10 cellular contexts compared by ENCODE assay signal in genomic region chr14:35047961-35048513, GRCh38. TPM values are rescaled to one million over a fixed set of nuclear protein-coding genes. Genes with fewer than 3 reads are reported as not detected.
DNase-seq lines count a peak whose midpoint lies in the region; ATAC-seq, FAIRE-seq and TF ChIP-seq lines count a peak whose summit lies in the region.
"Had no signal": no experiment of that assay in that cellular context is flagged by ENCODE, and none has a peak within 500 bp of the region (broad histone marks: within the 10 kb centered on the region; RNA-seq: fewer than 3 reads in every experiment).

No MANE protein-coding gene starts in this region.

- POLR2A ChIA-PET in T-cell (lab: Charles Lee), result interaction anchor here (0.5 to 3.0 kb wide), 12 partner anchors 16 to 357 kb away, joined by 3 to 58 read pairs (median 4); partner anchors contain the start of genes SRP54 (in 2 of the 2), NFKBIA (in 1 of the 2), PPP2R3C (in 1 of the 2) and PSMA6 (in 1 of the 2)

- TF ChIP-seq POLR2A in lower leg skin (IDR thresholded peaks at IDR 0.05), result no peak

- no peak overlapping the region for H3K27ac ChIP-seq in small intestine (ENCODE audit: low read depth in 1 of 2, low read length in 1 of 2)
- no peak overlapping the region for H3K27ac ChIP-seq in coronary artery

- no peak for TF ChIP-seq CTCF in fibroblast of the aortic adventitia (IDR thresholded peaks at IDR 0.05; ENCODE audit: insufficient read depth, low read length)
- no peak for TF ChIP-seq CTCF in coronary artery (IDR thresholded peaks at IDR 0.05)
- no peak for TF ChIP-seq CTCF in lower leg skin (IDR thresholded peaks at IDR 0.05)

- H3K36me3 ChIP-seq in small intestine (ENCODE audit: control insufficient read depth in 2 of 2, insufficient read depth in 2 of 2, low read length in 2 of 2), result peaks cover 0 to 3% of the 10 kb centered on the region in 2 donors

- H3K4me3 ChIP-seq in fibroblast of the aortic adventitia (ENCODE audit: low read depth, low read length) (peak overlapping the region; percentile 25), small intestine (ENCODE audit: low read depth in 1 of 2, low read length in 2 of 2) (peak overlapping the region in 1 of 2 donors; percentile 68), coronary artery (no peak overlapping the region), lower leg skin (ENCODE audit: low read depth, poor library complexity, severe bottlenecking) (no peak overlapping the region)

- no peaks in the 10 kb centered on the region for H3K27me3 ChIP-seq in small intestine (ENCODE audit: control insufficient read depth in 2 of 2, insufficient read depth in 2 of 2, low read length in 2 of 2)

- no peak for FAIRE-seq in small intestine (lab: Jason Lieb, UNC)

- H3K27ac Mint-ChIP-seq in activated CD4-positive, alpha-beta T cell treated with anti-CD3 and anti-CD28 coated beads, Interleukin-2, amount 10 ng/mL, durations not matched to agents 24 days and 14 days, result no peak overlapping the region
- peak overlapping the region; percentile 39 to 68 for H3K27ac Mint-ChIP-seq in T-cell

- intact Hi-C loops in activated CD4-positive, alpha-beta T cell treated with anti-CD3 and anti-CD28 coated beads, Interleukin-2, amount 10 ng/mL, durations not matched to agents 24 days and 14 days (cut with micrococcal nuclease), result loop anchor here (5.0 kb wide), 4 partner anchors 244 to 779 kb away; partner anchors contain the start of genes BRMS1L, PSMA6 and RALGAPA1
- intact Hi-C loops in lower leg skin (cut with DNase I; ENCODE audit: low total_unique reads), result no loop called here

- WGBS in small intestine, 3 donors, result 14 to 53% (median 35%) methylated on average over 4 of the region's 4 CpGs
- WGBS in lower leg skin, 2 donors, result 73 to 82% methylated on average over 4 of the region's 4 CpGs

- H3K27me3 Mint-ChIP-seq in activated CD4-positive, alpha-beta T cell treated with anti-CD3 and anti-CD28 coated beads, Interleukin-2, amount 10 ng/mL, durations not matched to agents 24 days and 14 days, result no peaks in the 10 kb centered on the region
- H3K27me3 Mint-ChIP-seq in T-cell, result no peaks in the 10 kb centered on the region

- ATAC-seq in T-cell (replicated peaks in 1 of 4), result no peak
- no peak for ATAC-seq in GM21576 (IDR thresholded peaks at IDR 0.05; ENCODE audit: unreplicated experiment)

- H3K36me3 Mint-ChIP-seq in activated CD4-positive, alpha-beta T cell treated with anti-CD3 and anti-CD28 coated beads, Interleukin-2, amount 10 ng/mL, durations not matched to agents 24 days and 14 days (ENCODE audit: low read depth), result peaks cover 19% of the 10 kb centered on the region
- peaks cover 17% of the 10 kb centered on the region for H3K36me3 Mint-ChIP-seq in T-cell

- no peak for DNase-seq in activated CD4-positive, alpha-beta T cell treated with anti-CD3 and anti-CD28 coated beads, Interleukin-2, amount 10 ng/mL, durations not matched to agents 24 days and 14 days
- no peak for DNase-seq in activated CD4-positive, alpha-beta T cell treated with anti-CD3 and anti-CD28 coated beads for 4 hours
- DNase-seq in T-cell (no peak), fibroblast of the aortic adventitia (ENCODE audit: low read depth) (no peak), small intestine (peak; percentile 60), coronary artery (ENCODE audit: low spot score) (no peak), lower leg skin (ENCODE audit: low spot score in 2 of 2) (no peak)
- DNase-seq: foreskin melanocyte, NCI-H1694 had no signal

- H3K4me1 Mint-ChIP-seq in activated CD4-positive, alpha-beta T cell treated with anti-CD3 and anti-CD28 coated beads, Interleukin-2, amount 10 ng/mL, durations not matched to agents 24 days and 14 days, result peaks cover 26% of the 10 kb centered on the region
- peaks cover 25 to 31% (median 27%) of the 10 kb centered on the region in 3 donors for H3K4me1 Mint-ChIP-seq in T-cell

- H3K4me1 ChIP-seq in small intestine (ENCODE audit: control insufficient read depth in 2 of 2, insufficient read depth in 1 of 2, low read depth in 1 of 2, low read length in 1 of 2), result peaks cover 0 to 8% of the 10 kb centered on the region in 2 donors

- CTCF ChIA-PET in T-cell (lab: Charles Lee), result interaction anchor here in 1 of 2 donors (0.9 to 2.8 kb wide), 2 partner anchors 66 to 372 kb away, joined by 4 to 15 read pairs; partner anchors contain the start of gene SRP54

- H3K9me3 ChIP-seq in small intestine (ENCODE audit: control insufficient read depth, low read depth), result no peaks in the 10 kb centered on the region

- H3K9me3 Mint-ChIP-seq in activated CD4-positive, alpha-beta T cell treated with anti-CD3 and anti-CD28 coated beads, Interleukin-2, amount 10 ng/mL, durations not matched to agents 24 days and 14 days, result no peaks in the 10 kb centered on the region
- no peaks in the 10 kb centered on the region for H3K9me3 Mint-ChIP-seq in T-cell

- peak overlapping the region; percentile 96 for H3K4me3 Mint-ChIP-seq in activated CD4-positive, alpha-beta T cell treated with anti-CD3 and anti-CD28 coated beads, Interleukin-2, amount 10 ng/mL, durations not matched to agents 24 days and 14 days
- H3K4me3 Mint-ChIP-seq in T-cell, result peak overlapping the region; percentile 73 to 88 (median 85)

RNA-seq across cellular contexts. Expression of gene FAM177A1, which starts 2.0 kb away (rescaled TPM):
- total RNA-seq in activated CD4-positive, alpha-beta T cell treated with anti-CD3 and anti-CD28 coated beads, Interleukin-2, amount 10 ng/mL, durations not matched to agents 24 days and 14 days, result 37.9 and 41.6 TPM in 2 replicates
- total RNA-seq in T-cell (100 to 1,000 TPM in 2 of 5 donors, 10 to 100 TPM in 3; 35.7 to 141 (median 38.7) TPM), fibroblast of the aortic adventitia (ENCODE audit: low replicate concordance) (37.4 and 39.0 TPM in 2 replicates), lower leg skin (10 to 100 TPM; 38.8 to 51.5 (median 47.7) TPM)
- polyA plus RNA-seq in small intestine, result 100 to 1,000 TPM in 1 of 3 donors, 10 to 100 TPM in 2; 47.7 to 111 (median 82.4) TPM
